Comparison of ENCODE assay signal across 8 cellular contexts in the genomic region with DNA sequence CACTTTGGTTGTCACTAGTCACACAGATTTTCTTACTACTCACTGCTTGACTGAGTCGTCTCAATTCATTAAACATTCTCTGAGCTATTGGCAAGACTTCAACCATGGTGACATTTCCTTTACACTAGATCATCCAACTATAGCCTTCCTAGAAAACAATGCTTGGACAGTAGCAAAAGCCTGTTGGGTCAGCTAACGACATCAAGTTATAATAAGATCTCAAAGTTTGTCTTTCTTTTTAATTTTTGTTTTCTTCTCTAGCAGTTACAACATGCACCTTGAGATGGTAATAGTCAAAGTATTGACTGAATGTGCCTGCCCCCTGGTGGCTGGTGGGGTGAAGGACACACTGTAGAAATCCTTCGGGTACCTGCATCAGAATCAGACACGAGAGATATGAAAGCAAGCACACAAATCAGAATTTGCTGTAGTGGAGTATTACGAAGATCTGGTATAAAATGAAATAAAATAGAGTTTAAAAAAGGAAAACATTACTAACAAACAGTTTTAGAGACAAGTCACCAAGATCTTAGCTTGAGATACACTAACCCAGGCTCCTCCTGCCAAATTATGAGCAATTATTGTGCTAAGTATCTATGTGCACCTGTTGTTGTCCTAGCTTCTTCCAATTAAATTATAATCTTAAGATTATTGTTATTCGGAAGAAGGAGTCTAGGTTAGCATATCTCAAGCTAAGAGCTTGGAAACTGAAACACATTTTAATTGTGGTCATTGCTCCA.
A peak's percentile ranks its signal among the peaks of the same experiment; 100 is the strongest.
DNase-seq lines count a peak whose midpoint lies in the region; ATAC-seq, FAIRE-seq and TF ChIP-seq lines count a peak whose summit lies in the region.

No MANE protein-coding gene starts in this region.

- peak; percentile 54 for FAIRE-seq in HTR-8/SVneo (lab: Jason Lieb, UNC)

- TF ChIP-seq POLR2A in uterus (IDR thresholded peaks at IDR 0.05), result no peak

- no peaks in the 10 kb centered on the region; the same call in 1 of the 2 replicates for H3K9me3 ChIP-seq in SJCRH30 (replicated peaks)
- H3K9me3 ChIP-seq in uterus, result no peaks in the 10 kb centered on the region

- intact Hi-C loops in head of caudate nucleus (cut with DNase I), result loop anchor here (10.0 kb wide), 2 partner anchors 754 to 1054 kb away; no protein-coding TSS in a partner anchor
- intact Hi-C loops in posterior vena cava (cut with DNase I), result no loop called here
- intact Hi-C loops in uterus (cut with DNase I; ENCODE audit: low total_unique reads), result no loop called here

- peak; percentile 92 for ATAC-seq in GM21447 (IDR thresholded peaks at IDR 0.05; ENCODE audit: unreplicated experiment)

- TF ChIP-seq CTCF in uterus (IDR thresholded peaks at IDR 0.05), result peak; percentile 77 to 81 (median 80)

- H3K4me1 ChIP-seq in SJCRH30 (no peaks in the 10 kb centered on the region; the same call in 1 of the 2 replicates), uterus (no peaks in the 10 kb centered on the region)

- peak; percentile 57 for DNase-seq in EL
- DNase-seq in HTR-8/SVneo (ENCODE audit: insufficient read length, low spot score), result peak; percentile 61
- peak; percentile 57 to 81 for DNase-seq in SJCRH30
- DNase-seq in activated naive CD4-positive, alpha-beta T cell (lab: John Stamatoyannopoulos, UW), result peak; percentile 22 to 66 (median 58)
- DNase-seq in head of caudate nucleus, result peak; percentile 38 to 92 (median 80)
- DNase-seq in posterior vena cava (ENCODE audit: low spot score), result peak; percentile 89
- peak; percentile 68 to 74 for DNase-seq in uterus

- no peak overlapping the region for H3K27ac ChIP-seq in SJCRH30
- H3K27ac ChIP-seq in uterus, result no peak overlapping the region

- no peak overlapping the region for H3K4me3 ChIP-seq in SJCRH30
- no peak overlapping the region for H3K4me3 ChIP-seq in uterus

- no peaks in the 10 kb centered on the region for H3K36me3 ChIP-seq in SJCRH30
- H3K36me3 ChIP-seq in uterus, result no peaks in the 10 kb centered on the region

- H3K27me3 ChIP-seq in SJCRH30 (no peaks in the 10 kb centered on the region), uterus (no peaks in the 10 kb centered on the region)
